ENCODE assay signal across 20 cellular contexts in the genomic region with DNA sequence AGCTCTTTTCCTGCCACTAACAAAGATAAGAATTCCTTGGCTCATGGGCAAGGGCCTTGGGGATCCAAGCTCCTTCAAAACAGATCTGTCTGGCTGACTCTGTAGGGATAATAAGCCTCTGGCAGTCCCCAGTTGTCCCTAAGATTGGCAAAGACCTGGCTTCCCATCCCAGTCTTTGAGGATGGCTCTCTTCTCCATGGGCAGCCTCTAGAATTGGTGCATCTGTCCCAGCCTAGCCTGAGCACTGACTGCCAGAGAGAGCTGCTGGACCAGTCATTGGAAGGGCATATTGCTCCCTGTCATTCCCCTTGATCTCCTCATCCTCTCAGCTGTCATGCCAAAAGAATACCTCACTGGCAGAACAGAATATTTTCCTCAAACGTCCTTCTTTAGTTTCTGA. TPM values are rescaled to one million over a fixed set of nuclear protein-coding genes. Genes with fewer than 3 reads are reported as not detected.
DNase-seq lines count a peak whose midpoint lies in the region; ATAC-seq and TF ChIP-seq lines count a peak whose summit lies in the region.
"Had no signal": no experiment of that assay in that cellular context is flagged by ENCODE, and none has a peak within 500 bp of the region (broad histone marks: within the 10 kb centered on the region; RNA-seq: fewer than 3 reads in every experiment).

No MANE protein-coding gene starts in this region.

- H3K27ac Mint-ChIP-seq in WTC11 = 0 out of 2 replicates have a peak overlapping the region, but pooled peaks have one; percentile 34
- H3K27ac Mint-ChIP-seq: IgD-negative memory B cell had no signal

- CTCF ChIA-PET in WTC11 (lab: Charles Lee) = interaction anchor here (0.6 to 1.7 kb wide), 4 partner anchors 31 to 108 kb away, joined by 3 to 11 read pairs (median 4); no protein-coding TSS in a partner anchor

- H3K27me3 Mint-ChIP-seq in WTC11 (ENCODE audit: low read depth) = no peaks in the 10 kb centered on the region; the same call in 1 of the 2 replicates

- ATAC-seq in WTC11 (no peak), lung (ENCODE audit: insufficient read depth, low FRiP score) (no peak), HG03135 (IDR thresholded peaks at IDR 0.05; ENCODE audit: unreplicated experiment) (no peak)

- H3K9me3 ChIP-seq in lung (ENCODE audit: control insufficient read depth in 2 of 2, insufficient read depth in 1 of 2, low read length in 1 of 2) = no peaks in the 10 kb centered on the region
- H3K9me3 ChIP-seq: BLaER1 had no signal

- TF ChIP-seq CTCF in WTC11 (IDR thresholded peaks at IDR 0.05) (no peak), lung (IDR thresholded peaks at IDR 0.05; ENCODE audit: control extremely low read depth, extremely low read depth) (no peak)

- H3K27ac ChIP-seq in lung (ENCODE audit: low read depth in 1 of 2, low read length in 1 of 2) = no peak overlapping the region
- H3K27ac ChIP-seq: BLaER1, RWPE1 had no signal

- DNase-seq in activated CD8-positive, alpha-beta memory T cell treated with anti-CD3 and anti-CD28 coated beads, Interleukin-2, amount 50 U/mL, for 48 hours = peak; percentile 23
- no peak for DNase-seq in activated CD8-positive, alpha-beta memory T cell treated with anti-CD3 and anti-CD28 coated beads for 24 hours
- DNase-seq in WTC11 (ENCODE audit: low spot score) (no peak), lung (ENCODE audit: low spot score) (peak; percentile 6), ureter (ENCODE audit: low spot score) (peak; percentile 25)
- no peak for DNase-seq in stimulated activated CD8-positive, alpha-beta memory T cell treated with anti-CD3 and anti-CD28 coated beads, Interleukin-4, amount 100 ng/mL, for 48 hours
- DNase-seq in activated CD4-positive, alpha-beta T cell treated with anti-CD3 and anti-CD28 coated beads for 1 hour = no peak
- DNase-seq: CD4-positive, CD25-positive, alpha-beta regulatory T cell; DMS53; NCI-H1092; NCI-H1417 treated with DMSO at 0.1 percent for 48 hours; NCI-H1694 treated with DMSO at 0.1 percent for 48 hours; NCI-H2081; NCI-H2227 treated with DMSO at 0.1 percent for 48 hours; NCI-H526 treated with DMSO at 0.1 percent for 48 hours; SHP77 had no signal

- 0 out of 2 replicates have a peak, but pooled peaks cover 4% of the 10 kb centered on the region for H3K9me3 Mint-ChIP-seq in WTC11
- H3K9me3 Mint-ChIP-seq: CD4-positive, CD25-positive, alpha-beta regulatory T cell; IgD-negative memory B cell had no signal

- no peak overlapping the region for H3K4me3 Mint-ChIP-seq in WTC11
- H3K4me3 Mint-ChIP-seq: CD4-positive, CD25-positive, alpha-beta regulatory T cell; IgD-negative memory B cell had no signal

- no peak overlapping the region for H3K4me3 ChIP-seq in lung
- H3K4me3 ChIP-seq: BLaER1 had no signal

- H3K4me1 Mint-ChIP-seq in WTC11 = peaks cover 8% of the 10 kb centered on the region
- H3K4me1 Mint-ChIP-seq: CD4-positive, CD25-positive, alpha-beta regulatory T cell had no signal

- 65 to 71% methylated on average over 1 of the region's 1 CpG for WGBS in lung, 2 donors

- POLR2A ChIA-PET in WTC11 (lab: Charles Lee) = interaction anchor here (0.9 to 1.0 kb wide), 2 partner anchors 18 to 64 kb away, joined by 3 read pairs; no protein-coding TSS in a partner anchor

- no peaks in the 10 kb centered on the region for H3K27me3 ChIP-seq in lung (ENCODE audit: control insufficient read depth, insufficient read depth)
- H3K27me3 ChIP-seq: BLaER1 had no signal

- peaks cover 1 to 3% of the 10 kb centered on the region in 2 donors for H3K36me3 ChIP-seq in lung (ENCODE audit: control insufficient read depth in 2 of 2, insufficient read depth in 2 of 2, low read length in 2 of 2)

- peaks cover 0 to 3% of the 10 kb centered on the region in 2 donors for H3K4me1 ChIP-seq in lung (ENCODE audit: control insufficient read depth in 2 of 2, insufficient read depth in 2 of 2, low read length in 2 of 2)
- H3K4me1 ChIP-seq: BLaER1 had no signal

- H3K36me3 Mint-ChIP-seq in WTC11 = peaks cover 4% of the 10 kb centered on the region

TF ChIP-seq in WTC11, 78 proteins besides CTCF, POLR2A, EP300 and RAD21 (continues in another document):
- TF ChIP-seq MXD4 (CRISPR knock-in tag; IDR thresholded peaks at IDR 0.05; ENCODE audit: borderline replicate concordance) (no peak), CREB1 (CRISPR knock-in tag; IDR thresholded peaks at IDR 0.05) (no peak), JAZF1 (CRISPR knock-in tag; IDR thresholded peaks at IDR 0.05) (no peak), ZNF121 (CRISPR knock-in tag; IDR thresholded peaks at IDR 0.05) (no peak), EMX1 (CRISPR knock-in tag; IDR thresholded peaks at IDR 0.05) (no peak), FOXK1 (CRISPR knock-in tag; IDR thresholded peaks at IDR 0.05) (no peak), SP1 (CRISPR knock-in tag; conservative IDR thresholded peaks at IDR 0.05) (no peak), ZNF416 (CRISPR knock-in tag; IDR thresholded peaks at IDR 0.05) (no peak)
- TF ChIP-seq, protein P1, sequence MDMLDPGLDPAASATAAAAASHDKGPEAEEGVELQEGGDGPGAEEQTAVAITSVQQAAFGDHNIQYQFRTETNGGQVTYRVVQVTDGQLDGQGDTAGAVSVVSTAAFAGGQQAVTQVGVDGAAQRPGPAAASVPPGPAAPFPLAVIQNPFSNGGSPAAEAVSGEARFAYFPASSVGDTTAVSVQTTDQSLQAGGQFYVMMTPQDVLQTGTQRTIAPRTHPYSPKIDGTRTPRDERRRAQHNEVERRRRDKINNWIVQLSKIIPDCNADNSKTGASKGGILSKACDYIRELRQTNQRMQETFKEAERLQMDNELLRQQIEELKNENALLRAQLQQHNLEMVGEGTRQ (CRISPR knock-in tag; IDR thresholded peaks at IDR 0.05) = no peak
- TF ChIP-seq, protein P2, sequence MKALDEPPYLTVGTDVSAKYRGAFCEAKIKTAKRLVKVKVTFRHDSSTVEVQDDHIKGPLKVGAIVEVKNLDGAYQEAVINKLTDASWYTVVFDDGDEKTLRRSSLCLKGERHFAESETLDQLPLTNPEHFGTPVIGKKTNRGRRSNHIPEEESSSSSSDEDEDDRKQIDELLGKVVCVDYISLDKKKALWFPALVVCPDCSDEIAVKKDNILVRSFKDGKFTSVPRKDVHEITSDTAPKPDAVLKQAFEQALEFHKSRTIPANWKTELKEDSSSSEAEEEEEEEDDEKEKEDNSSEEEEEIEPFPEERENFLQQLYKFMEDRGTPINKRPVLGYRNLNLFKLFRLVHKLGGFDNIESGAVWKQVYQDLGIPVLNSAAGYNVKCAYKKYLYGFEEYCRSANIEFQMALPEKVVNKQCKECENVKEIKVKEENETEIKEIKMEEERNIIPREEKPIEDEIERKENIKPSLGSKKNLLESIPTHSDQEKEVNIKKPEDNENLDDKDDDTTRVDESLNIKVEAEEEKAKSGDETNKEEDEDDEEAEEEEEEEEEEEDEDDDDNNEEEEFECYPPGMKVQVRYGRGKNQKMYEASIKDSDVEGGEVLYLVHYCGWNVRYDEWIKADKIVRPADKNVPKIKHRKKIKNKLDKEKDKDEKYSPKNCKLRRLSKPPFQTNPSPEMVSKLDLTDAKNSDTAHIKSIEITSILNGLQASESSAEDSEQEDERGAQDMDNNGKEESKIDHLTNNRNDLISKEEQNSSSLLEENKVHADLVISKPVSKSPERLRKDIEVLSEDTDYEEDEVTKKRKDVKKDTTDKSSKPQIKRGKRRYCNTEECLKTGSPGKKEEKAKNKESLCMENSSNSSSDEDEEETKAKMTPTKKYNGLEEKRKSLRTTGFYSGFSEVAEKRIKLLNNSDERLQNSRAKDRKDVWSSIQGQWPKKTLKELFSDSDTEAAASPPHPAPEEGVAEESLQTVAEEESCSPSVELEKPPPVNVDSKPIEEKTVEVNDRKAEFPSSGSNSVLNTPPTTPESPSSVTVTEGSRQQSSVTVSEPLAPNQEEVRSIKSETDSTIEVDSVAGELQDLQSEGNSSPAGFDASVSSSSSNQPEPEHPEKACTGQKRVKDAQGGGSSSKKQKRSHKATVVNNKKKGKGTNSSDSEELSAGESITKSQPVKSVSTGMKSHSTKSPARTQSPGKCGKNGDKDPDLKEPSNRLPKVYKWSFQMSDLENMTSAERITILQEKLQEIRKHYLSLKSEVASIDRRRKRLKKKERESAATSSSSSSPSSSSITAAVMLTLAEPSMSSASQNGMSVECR (CRISPR knock-in tag; IDR thresholded peaks at IDR 0.05; ENCODE audit: borderline replicate concordance) = no peak
- TF ChIP-seq, protein P3, sequence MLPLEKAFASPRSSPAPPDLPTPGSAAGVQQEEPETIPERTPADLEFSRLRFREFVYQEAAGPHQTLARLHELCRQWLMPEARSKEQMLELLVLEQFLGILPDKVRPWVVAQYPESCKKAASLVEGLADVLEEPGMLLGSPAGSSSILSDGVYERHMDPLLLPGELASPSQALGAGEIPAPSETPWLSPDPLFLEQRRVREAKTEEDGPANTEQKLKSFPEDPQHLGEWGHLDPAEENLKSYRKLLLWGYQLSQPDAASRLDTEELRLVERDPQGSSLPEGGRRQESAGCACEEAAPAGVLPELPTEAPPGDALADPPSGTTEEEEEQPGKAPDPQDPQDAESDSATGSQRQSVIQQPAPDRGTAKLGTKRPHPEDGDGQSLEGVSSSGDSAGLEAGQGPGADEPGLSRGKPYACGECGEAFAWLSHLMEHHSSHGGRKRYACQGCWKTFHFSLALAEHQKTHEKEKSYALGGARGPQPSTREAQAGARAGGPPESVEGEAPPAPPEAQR (CRISPR knock-in tag; IDR thresholded peaks at IDR 0.05) = no peak
- TF ChIP-seq, protein P4, sequence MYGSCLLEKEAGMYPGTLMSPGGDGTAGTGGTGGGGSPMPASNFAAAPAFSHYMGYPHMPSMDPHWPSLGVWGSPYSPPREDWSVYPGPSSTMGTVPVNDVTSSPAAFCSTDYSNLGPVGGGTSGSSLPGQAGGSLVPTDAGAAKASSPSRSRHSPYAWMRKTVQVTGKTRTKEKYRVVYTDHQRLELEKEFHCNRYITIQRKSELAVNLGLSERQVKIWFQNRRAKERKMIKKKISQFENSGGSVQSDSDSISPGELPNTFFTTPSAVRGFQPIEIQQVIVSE (CRISPR knock-in tag; IDR thresholded peaks at IDR 0.05; ENCODE audit: borderline replicate concordance) = no peak
- TF ChIP-seq, protein P5, sequence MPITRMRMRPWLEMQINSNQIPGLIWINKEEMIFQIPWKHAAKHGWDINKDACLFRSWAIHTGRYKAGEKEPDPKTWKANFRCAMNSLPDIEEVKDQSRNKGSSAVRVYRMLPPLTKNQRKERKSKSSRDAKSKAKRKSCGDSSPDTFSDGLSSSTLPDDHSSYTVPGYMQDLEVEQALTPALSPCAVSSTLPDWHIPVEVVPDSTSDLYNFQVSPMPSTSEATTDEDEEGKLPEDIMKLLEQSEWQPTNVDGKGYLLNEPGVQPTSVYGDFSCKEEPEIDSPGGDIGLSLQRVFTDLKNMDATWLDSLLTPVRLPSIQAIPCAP (CRISPR knock-in tag; IDR thresholded peaks at IDR 0.05) = no peak

RNA-seq across cellular contexts. Expression of a gene that starts 13.2 kb away (rescaled TPM):
- total RNA-seq in WTC11 (2021) = 6.5 to 12.2 TPM (median 9.4 TPM) in 3 replicates
- 10 to 100 TPM; 19.7 to 55.7 TPM for total RNA-seq in lung
- polyA plus RNA-seq in lung = 10 to 100 TPM; 22.9 to 35.5 TPM
- 36.9 TPM for total RNA-seq in ureter
- total RNA-seq: CD4-positive, CD25-positive, alpha-beta regulatory T cell had no signal
- polyA plus RNA-seq: CD4-positive, CD25-positive, alpha-beta regulatory T cell; IgD-negative memory B cell had no signal

RNA-seq across cellular contexts. Expression of a gene that starts 19.6 kb away (rescaled TPM):
- total RNA-seq in WTC11 (2021) = 43.1 to 43.8 TPM (median 43.3 TPM) in 3 replicates
- 10 to 100 TPM; 58.3 to 78.9 TPM for total RNA-seq in lung
- 10 to 100 TPM; 18.0 to 29.5 TPM for polyA plus RNA-seq in lung
- 75.6 TPM for total RNA-seq in ureter

RNA-seq across cellular contexts. Expression of a gene that starts 38.6 kb away (rescaled TPM):
- total RNA-seq in WTC11 (2021) (349 to 387 TPM (median 366 TPM) in 3 replicates), lung (100 to 1,000 TPM; 183 to 235 TPM), ureter (205 TPM)
- polyA plus RNA-seq in lung = 100 to 1,000 TPM in 1 of 2 donors, 10 to 100 TPM in 1; 76.7 to 128 TPM

Comparison
In these comparisons a context has a peak if more than half of its experiments do, and no peak if none do; other contexts are left out.
1. DNase-seq: peak in activated CD8-positive, alpha-beta memory T cell treated with anti-CD3 and anti-CD28 coated beads, Interleukin-2, amount 50 U/mL, for 48 hours (single experiment), lung (single experiment) and ureter (single experiment); none in activated CD8-positive, alpha-beta memory T cell treated with anti-CD3 and anti-CD28 coated beads for 24 hours (single experiment), WTC11 (single experiment), stimulated activated CD8-positive, alpha-beta memory T cell treated with anti-CD3 and anti-CD28 coated beads, Interleukin-4, amount 100 ng/mL, for 48 hours (single experiment) and activated CD4-positive, alpha-beta T cell treated with anti-CD3 and anti-CD28 coated beads for 1 hour (single experiment).